Comparison of ENCODE assay signal across 8 cellular contexts in the genomic region with DNA sequence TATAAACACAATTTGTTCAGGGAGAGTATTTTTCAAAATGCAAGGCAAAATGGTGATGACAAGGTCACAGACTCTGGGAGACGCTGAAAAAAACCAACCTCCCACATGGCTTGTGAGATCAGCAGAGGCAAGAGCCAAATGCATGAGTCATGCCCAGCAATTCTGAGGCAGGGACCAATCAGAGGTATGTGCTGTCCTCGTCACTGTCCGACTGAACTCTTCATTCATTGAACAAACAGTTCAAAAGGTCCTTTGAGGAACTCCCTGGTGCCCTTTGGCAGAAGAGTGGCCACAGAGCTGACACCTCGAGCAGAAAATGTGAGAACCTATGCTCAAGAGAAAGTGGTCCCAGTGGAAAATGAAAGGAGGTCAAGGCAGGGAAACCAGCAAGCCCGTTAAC. TPM values are rescaled to one million over a fixed set of nuclear protein-coding genes. Genes with fewer than 3 reads are reported as not detected.
DNase-seq lines count a peak whose midpoint lies in the region; ATAC-seq and TF ChIP-seq lines count a peak whose summit lies in the region.

No MANE protein-coding gene starts in this region.

- H3K79me2 ChIP-seq in smooth muscle cell (ENCODE audit: low read depth), result peaks cover 98% of the 10 kb centered on the region

- ATAC-seq in body of pancreas, result peak; percentile 95
- ATAC-seq in GM21526 (IDR thresholded peaks at IDR 0.05; ENCODE audit: low FRiP score, unreplicated experiment), result no peak

- TF ChIP-seq POLR2A in body of pancreas (IDR thresholded peaks at IDR 0.05), result no peak

- peak overlapping the region; percentile 79 for H3K9ac ChIP-seq in smooth muscle cell (ENCODE audit: low read depth)

- intact Hi-C loops in body of pancreas (cut with DNase I), result no loop called here

- no peak for TF ChIP-seq CTCF in body of pancreas (IDR thresholded peaks at IDR 0.05)
- TF ChIP-seq CTCF in smooth muscle cell (IDR thresholded peaks at IDR 0.05; ENCODE audit: borderline replicate concordance, insufficient read depth, poor library complexity, severe bottlenecking), result no peak

- H3K27ac ChIP-seq in body of pancreas (peak overlapping the region in 1 of 4 donors; percentile 22), smooth muscle cell (ENCODE audit: low read depth) (peak overlapping the region; percentile 96)

- H4K20me1 ChIP-seq in smooth muscle cell (ENCODE audit: low read depth), result peaks cover 100% of the 10 kb centered on the region

- H3K4me3 ChIP-seq in body of pancreas (no peak overlapping the region), smooth muscle cell (no peak overlapping the region)

- 31% methylated on average over 5 of the region's 5 CpGs for WGBS in body of pancreas, 2 donors
- 11% methylated on average over 5 of the region's 5 CpGs for WGBS in smooth muscle cell (ENCODE audit: low lambda C conversion rate)

- peak overlapping the region; percentile 77 for H3K4me2 ChIP-seq in smooth muscle cell

- H3K9me3 ChIP-seq in body of pancreas (no peaks in the 10 kb centered on the region), smooth muscle cell (replicated peaks; ENCODE audit: low read depth) (no peaks in the 10 kb centered on the region)

- peaks cover 61% of the 10 kb centered on the region for H3F3A ChIP-seq in smooth muscle cell (ENCODE audit: low read depth)

- H3K27me3 ChIP-seq in body of pancreas (no peaks in the 10 kb centered on the region), smooth muscle cell (ENCODE audit: low read depth) (no peaks in the 10 kb centered on the region)

- H2AFZ ChIP-seq in smooth muscle cell (ENCODE audit: low read depth), result no peak overlapping the region

- H3K4me1 ChIP-seq in body of pancreas (no peaks in the 10 kb centered on the region), smooth muscle cell (ENCODE audit: low read depth) (peaks cover 54% of the 10 kb centered on the region)

- DNase-seq in HS-27A (ENCODE audit: low read depth) (peak; percentile 82), body of pancreas (peak; percentile 36 to 69 (median 47)), inferior parietal cortex (ENCODE audit: extremely low spot score) (peak; percentile 88), smooth muscle cell (lab: John Stamatoyannopoulos, UW; ENCODE audit: unreplicated experiment) (peak; percentile 11), HuH-7 (ENCODE audit: low spot score) (no peak), D341Med (ENCODE audit: low spot score) (no peak), MV-4-11 (lab: John Stamatoyannopoulos, UW) (no peak)

- H3K36me3 ChIP-seq in body of pancreas (replicated peaks in 1 of 2; ENCODE audit: insufficient read depth in 1 of 2, low read depth in 2 of 2) (no peaks in the 10 kb centered on the region), smooth muscle cell (ENCODE audit: low read depth) (no peaks in the 10 kb centered on the region)

RNA-seq across cellular contexts. Expression of gene CDH11, which starts 51.0 kb away (rescaled TPM):
- total RNA-seq in body of pancreas, result 10 to 100 TPM in 1 of 2 donors, 1 to 10 TPM in 1; 8.6 to 17.6 TPM
- total RNA-seq in smooth muscle cell, result 1,172 and 1,251 TPM in 2 replicates
- polyA plus RNA-seq in smooth muscle cell, result 637 and 1,034 TPM in 2 replicates

Comparison
In these comparisons a context has a peak if more than half of its experiments do, and no peak if none do; other contexts are left out.
1. DNase-seq: peak in HS-27A (single experiment), body of pancreas (4 of 4), inferior parietal cortex (single experiment) and smooth muscle cell (single experiment); none in HuH-7 (single experiment), D341Med (single experiment) and MV-4-11 (single experiment).
2. RNA of gene CDH11, which starts 51.0 kb away (total RNA-seq): 1,172 to 1,251 TPM in smooth muscle cell; 8.6 to 17.6 TPM in body of pancreas; every median in the first group is over 10 times any median in the second.